8 cellular contexts compared by ENCODE assay signal in the genomic region with DNA sequence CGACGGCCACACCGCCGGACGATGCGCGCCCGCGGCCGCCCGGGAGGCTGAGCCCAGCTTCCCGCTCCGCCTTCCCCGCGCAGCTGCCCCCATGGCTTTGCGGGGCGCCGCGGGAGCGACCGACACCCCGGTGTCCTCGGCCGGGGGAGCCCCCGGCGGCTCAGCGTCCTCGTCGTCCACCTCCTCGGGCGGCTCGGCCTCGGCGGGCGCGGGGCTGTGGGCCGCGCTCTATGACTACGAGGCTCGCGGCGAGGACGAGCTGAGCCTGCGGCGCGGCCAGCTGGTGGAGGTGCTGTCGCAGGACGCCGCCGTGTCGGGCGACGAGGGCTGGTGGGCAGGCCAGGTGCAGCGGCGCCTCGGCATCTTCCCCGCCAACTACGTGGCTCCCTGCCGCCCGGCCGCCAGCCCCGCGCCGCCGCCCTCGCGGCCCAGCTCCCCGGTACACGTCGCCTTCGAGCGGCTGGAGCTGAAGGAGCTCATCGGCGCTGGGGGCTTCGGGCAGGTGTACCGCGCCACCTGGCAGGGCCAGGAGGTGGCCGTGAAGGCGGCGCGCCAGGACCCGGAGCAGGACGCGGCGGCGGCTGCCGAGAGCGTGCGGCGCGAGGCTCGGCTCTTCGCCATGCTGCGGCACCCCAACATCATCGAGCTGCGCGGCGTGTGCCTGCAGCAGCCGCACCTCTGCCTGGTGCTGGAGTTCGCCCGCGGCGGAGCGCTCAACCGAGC. TPM values are rescaled to one million over a fixed set of nuclear protein-coding genes. Genes with fewer than 3 reads are reported as not detected.
DNase-seq lines count a peak whose midpoint lies in the region; ATAC-seq and TF ChIP-seq lines count a peak whose summit lies in the region.

No MANE protein-coding gene starts in this region.

- H3K4me3 ChIP-seq in OCI-LY3 (ENCODE audit: low read length) (peak overlapping the region; percentile 87), adrenal gland (peak overlapping the region in 3 of 4 donors; percentile 11 to 83 (median 29)), iPS-18a (ENCODE audit: low read length) (peak overlapping the region; percentile 68)

- H2AFZ ChIP-seq in OCI-LY3 (ENCODE audit: low read depth, low read length) = peak overlapping the region; percentile 69

- 0 to 1% methylated on average over 89 to 105 of the region's 105 CpGs; no CpG with 5 or more reads in 2 of the 4 donors for WGBS in adrenal gland, 4 donors

- H3K4me2 ChIP-seq in OCI-LY3 (ENCODE audit: low read length) = peak overlapping the region; percentile 88

- H4K20me1 ChIP-seq in OCI-LY3 (ENCODE audit: insufficient read depth, low read length) = peaks cover 33% of the 10 kb centered on the region

- ATAC-seq in HG02852 (IDR thresholded peaks at IDR 0.05; ENCODE audit: unreplicated experiment) = peak; percentile 25

- H3K79me2 ChIP-seq in OCI-LY3 (ENCODE audit: low read length) = peaks cover 44% of the 10 kb centered on the region

- no peak for TF ChIP-seq POLR2A in adrenal gland (IDR thresholded peaks at IDR 0.05)

- H3K9me3 ChIP-seq in OCI-LY3 (ENCODE audit: insufficient read depth, low read length) (no peaks in the 10 kb centered on the region), adrenal gland (replicated peaks in 1 of 3) (no peaks in the 10 kb centered on the region), iPS-18a (ENCODE audit: control insufficient read depth, low read depth, low read length) (no peaks in the 10 kb centered on the region)

- no peaks in the 10 kb centered on the region for H3K36me3 ChIP-seq in OCI-LY3 (replicated peaks; ENCODE audit: low read depth, low read length)
- H3K36me3 ChIP-seq in adrenal gland (replicated peaks in 1 of 2) = no peaks in the 10 kb centered on the region
- H3K36me3 ChIP-seq in iPS-18a (ENCODE audit: control insufficient read depth, low read depth, low read length) = no peaks in the 10 kb centered on the region

- peak overlapping the region; percentile 39 for H3K27ac ChIP-seq in OCI-LY3 (ENCODE audit: low read length)
- H3K27ac ChIP-seq in adrenal gland = peak overlapping the region in 4 of 5 donors; percentile 50 to 92 (median 81)
- no peak overlapping the region for H3K27ac ChIP-seq in iPS-18a (ENCODE audit: low read length)

- DNase-seq in SIG-M5 treated with dmso at 0.1 percent for 504 hours (lab: John Stamatoyannopoulos, UW; ENCODE audit: unreplicated experiment) = peak; percentile 17
- no peak for DNase-seq in SIG-M5 (lab: John Stamatoyannopoulos, UW)
- DNase-seq in adrenal gland = peak in 6 of 7 donors; percentile 20 to 45 (median 30)
- peak in 2 of 3 donors; percentile 5 to 15 for DNase-seq in stimulated activated CD4-positive, alpha-beta T cell treated with anti-CD3 and anti-CD28 coated beads, Interleukin-12 subunit alpha, Interleukin-12 subunit beta, amount 100 ng/mL, for 48 hours (ENCODE audit: low read depth in 2 of 3, low spot score in 1 of 3)
- no peak for DNase-seq in midbrain (lab: John Stamatoyannopoulos, UW)

- peak overlapping the region; percentile 91 for H3K9ac ChIP-seq in OCI-LY3 (ENCODE audit: low read length)
- H3K9ac ChIP-seq in iPS-18a (ENCODE audit: low read length) = peak overlapping the region; percentile 45

- peaks cover 20% of the 10 kb centered on the region for H3K4me1 ChIP-seq in OCI-LY3 (ENCODE audit: low read length)
- peaks cover 4 to 15% of the 10 kb centered on the region in 2 donors for H3K4me1 ChIP-seq in adrenal gland (replicated peaks in 1 of 2)
- peaks cover 18% of the 10 kb centered on the region for H3K4me1 ChIP-seq in iPS-18a (ENCODE audit: control insufficient read depth, low read depth, low read length)

- intact Hi-C loops in adrenal gland (cut with DNase I) = no loop called here

- TF ChIP-seq CTCF in OCI-LY3 (IDR thresholded peaks at IDR 0.05; ENCODE audit: low read depth, low read length) = no peak
- peak in 1 of 6 experiments; percentile 1 for TF ChIP-seq CTCF in adrenal gland (IDR thresholded peaks at IDR 0.05)

- H3K27me3 ChIP-seq in OCI-LY3 (ENCODE audit: low read depth, low read length) (peaks cover 10% of the 10 kb centered on the region; the same call in 1 of the 2 replicates), adrenal gland (no peaks in the 10 kb centered on the region), iPS-18a (ENCODE audit: control insufficient read depth, insufficient read depth, low read length) (peaks cover 37% of the 10 kb centered on the region)

RNA-seq across cellular contexts. Expression of a gene that starts 0.6 kb away (rescaled TPM):
- total RNA-seq in adrenal gland = 10 to 100 TPM in 1 of 8 donors, 1 to 10 TPM in 7; 2.9 to 12.1 (median 6.7) TPM
- polyA plus RNA-seq in adrenal gland = 1 to 10 TPM; 3.3 to 5.6 (median 3.4) TPM

RNA-seq across cellular contexts. Expression of a gene that starts 32.6 kb away (rescaled TPM):
- 10 to 100 TPM in 2 of 8 donors, 1 to 10 TPM in 6; 2.2 to 12.1 (median 5.5) TPM for total RNA-seq in adrenal gland
- 10 to 100 TPM in 2 of 3 donors, 1 to 10 TPM in 1; 2.6 to 14.5 (median 13.8) TPM for polyA plus RNA-seq in adrenal gland

Comparison
In these comparisons a context has a peak if more than half of its experiments do, and no peak if none do; other contexts are left out.
1. DNase-seq: peak in SIG-M5 treated with dmso at 0.1 percent for 504 hours (single experiment), adrenal gland (6 of 7) and stimulated activated CD4-positive, alpha-beta T cell treated with anti-CD3 and anti-CD28 coated beads, Interleukin-12 subunit alpha, Interleukin-12 subunit beta, amount 100 ng/mL, for 48 hours (2 of 3); none in SIG-M5 (single experiment) and midbrain (single experiment).
2. H3K4me3 ChIP-seq: peak in every context shown above with its lines; median percentile 87 in OCI-LY3; 68 in iPS-18a; 29 in adrenal gland.